In the genomic region with DNA sequence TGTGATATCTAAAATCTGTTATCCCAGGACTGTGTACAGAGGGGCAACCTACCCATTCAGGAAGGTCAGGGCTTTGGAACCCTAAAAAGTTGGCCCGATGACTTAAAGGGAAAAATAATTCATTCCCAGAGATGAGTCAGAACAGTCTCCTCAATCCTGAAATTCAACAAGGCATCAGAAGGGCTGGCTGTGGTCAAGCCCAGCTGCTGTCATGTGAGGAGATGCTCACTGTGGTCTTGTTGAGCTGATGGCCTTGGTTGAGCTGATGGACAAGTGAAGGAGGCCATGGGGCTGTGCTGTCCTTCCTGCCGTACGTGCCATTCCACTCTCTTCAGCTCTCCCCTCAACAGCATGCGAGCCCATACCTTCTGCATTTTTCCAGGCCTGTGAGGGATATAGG, we compare ENCODE assay signal across 18 cellular contexts.
"Had no signal": no experiment of that assay in that cellular context is flagged by ENCODE, and none has a peak within 500 bp of the region (broad histone marks: within the 10 kb centered on the region; RNA-seq: fewer than 3 reads in every experiment).

No MANE protein-coding gene starts in this region.

- H3K36me3 ChIP-seq: uterus had no signal

- FAIRE-seq: frontal cortex, keratinocyte had no signal

- H3K27ac ChIP-seq: body of pancreas, suprapubic skin, transverse colon, uterus had no signal

- H3K9me3 Mint-ChIP-seq: activated CD4-positive, alpha-beta memory T cell treated with anti-CD3 and anti-CD28 coated beads, Interleukin-2, amount 10 ng/mL, durations not matched to agents 7 days and 5 days; activated naive CD8-positive, alpha-beta T cell treated with anti-CD3 and anti-CD28 coated beads for 36 hours; stimulated activated naive CD8-positive, alpha-beta T cell treated with anti-CD3 and anti-CD28 coated beads, Interleukin-15, Interleukin-2, amounts not matched to agents 100 ng/mL and 50 ng/mL, for 24 hours had no signal

- H3K4me3 Mint-ChIP-seq: activated CD4-positive, alpha-beta memory T cell treated with anti-CD3 and anti-CD28 coated beads, Interleukin-2, amount 10 ng/mL, durations not matched to agents 7 days and 5 days; activated CD8-positive, alpha-beta memory T cell treated with anti-CD3 and anti-CD28 coated beads, Interleukin-2, amount 10 ng/mL, durations not matched to agents 7 days and 5 days; activated naive CD8-positive, alpha-beta T cell treated with anti-CD3 and anti-CD28 coated beads for 36 hours; stimulated activated naive CD8-positive, alpha-beta T cell treated with anti-CD3 and anti-CD28 coated beads, Interleukin-15, Interleukin-2, amounts not matched to agents 100 ng/mL and 50 ng/mL, for 24 hours had no signal

- H3K27ac Mint-ChIP-seq: activated CD4-positive, alpha-beta memory T cell treated with anti-CD3 and anti-CD28 coated beads, Interleukin-2, amount 10 ng/mL, durations not matched to agents 7 days and 5 days; activated CD8-positive, alpha-beta memory T cell treated with anti-CD3 and anti-CD28 coated beads, Interleukin-2, amount 10 ng/mL, durations not matched to agents 7 days and 5 days; activated naive CD8-positive, alpha-beta T cell treated with anti-CD3 and anti-CD28 coated beads for 36 hours; stimulated activated naive CD8-positive, alpha-beta T cell treated with anti-CD3 and anti-CD28 coated beads, Interleukin-15, Interleukin-2, amounts not matched to agents 100 ng/mL and 50 ng/mL, for 24 hours had no signal

- H3K4me3 ChIP-seq: body of pancreas, lung, suprapubic skin, transverse colon, uterus had no signal

- H3K27me3 ChIP-seq: body of pancreas, suprapubic skin, transverse colon, uterus had no signal

- H3K36me3 Mint-ChIP-seq: activated naive CD8-positive, alpha-beta T cell treated with anti-CD3 and anti-CD28 coated beads for 36 hours had no signal

- H3K9me3 ChIP-seq: body of pancreas, suprapubic skin, transverse colon, uterus had no signal

- H3K27me3 Mint-ChIP-seq: stimulated activated naive CD8-positive, alpha-beta T cell treated with anti-CD3 and anti-CD28 coated beads, Interleukin-15, Interleukin-2, amounts not matched to agents 100 ng/mL and 50 ng/mL, for 24 hours had no signal

- H3K4me1 ChIP-seq: body of pancreas, suprapubic skin, uterus had no signal

- DNase-seq: activated CD4-positive, alpha-beta memory T cell treated with anti-CD3 and anti-CD28 coated beads, Interleukin-2, amount 10 ng/mL, durations not matched to agents 7 days and 5 days; activated CD4-positive, alpha-beta T cell treated with anti-CD3 and anti-CD28 coated beads for 48 hours; activated CD4-positive, CD25-positive, alpha-beta regulatory T cell; activated CD8-positive, alpha-beta memory T cell treated with anti-CD3 and anti-CD28 coated beads, Interleukin-2, amount 10 ng/mL, durations not matched to agents 7 days and 5 days; activated naive CD4-positive, alpha-beta T cell; activated naive CD8-positive, alpha-beta T cell treated with anti-CD3 and anti-CD28 coated beads for 36 hours; amygdala; body of pancreas; dermis blood vessel endothelial cell; retina; T1000; transverse colon; uterus had no signal

- ATAC-seq: activated CD8-positive, alpha-beta memory T cell treated with anti-CD3 and anti-CD28 coated beads, Interleukin-2, amount 10 ng/mL, durations not matched to agents 7 days and 5 days; body of pancreas had no signal
